In genomic region chr6:43916091-43916923, GRCh38 we compare ENCODE assay signal across 1 cellular context.
TF ChIP-seq lines count a peak whose summit lies in the region.

No MANE protein-coding gene starts in this region.

TF ChIP-seq in K562, 482 proteins besides CTCF, POLR2A, EP300 and RAD21 (continued from another document and continues in another):
- TF ChIP-seq ZNF239 (CRISPR knock-in tag; IDR thresholded peaks at IDR 0.05) (peak; percentile 66; the same call in 1 of the 2 replicates), ZFP36 (IDR thresholded peaks at IDR 0.05; ENCODE audit: low read depth, low read length, partially characterized antibody) (peak; percentile 47), IRF2 (CRISPR knock-in tag; IDR thresholded peaks at IDR 0.05) (no peak), SIN3A (IDR thresholded peaks at IDR 0.05; ENCODE audit: borderline replicate concordance in 2 of 2, control insufficient read depth in 1 of 2, low read depth in 2 of 2, low read length in 2 of 2) (no peak), HMG20A (CRISPR knock-in tag; conservative IDR thresholded peaks at IDR 0.05) (peak; percentile 5), PTTG1 (tag; IDR thresholded peaks at IDR 0.05; ENCODE audit: low read depth) (peak; percentile 41; the same call in 1 of the 2 replicates), HBP1 (CRISPR knock-in tag; IDR thresholded peaks at IDR 0.05) (no peak), ELF1 (tag; IDR thresholded peaks at IDR 0.05) (peak; percentile 51), E2F5 (CRISPR knock-in tag; IDR thresholded peaks at IDR 0.05) (no peak), DDX20 (tag; IDR thresholded peaks at IDR 0.05; ENCODE audit: low read depth) (peak; percentile 73; the same call in 1 of the 2 replicates), TBL1XR1 (IDR thresholded peaks at IDR 0.05; ENCODE audit: low read length in 2 of 2) (peak; percentile 47 to 55; a peak in 1 of 4 replicates), NFRKB (IDR thresholded peaks at IDR 0.05; ENCODE audit: low read depth) (peak; percentile 82), IRF9 (tag; IDR thresholded peaks at IDR 0.05) (peak; percentile 53), ZNF592 (IDR thresholded peaks at IDR 0.05) (peak; percentile 93), BCLAF1 (IDR thresholded peaks at IDR 0.05; ENCODE audit: borderline replicate concordance in 1 of 2, control insufficient read depth in 1 of 2, low read depth in 2 of 2, low read length in 1 of 2) (no peak), CREB1 (IDR thresholded peaks at IDR 0.05) (no peak), CREB1 (CRISPR knock-in tag; IDR thresholded peaks at IDR 0.05) (0 out of 2 replicates have a peak, but pooled peaks have one; percentile 13), CXXC5 (CRISPR knock-in tag; IDR thresholded peaks at IDR 0.05) (peak; percentile 71), KLF13 (tag; IDR thresholded peaks at IDR 0.05; ENCODE audit: borderline replicate concordance, low read depth) (0 out of 2 replicates have a peak, but pooled peaks have one; percentile 9), RCOR1 (IDR thresholded peaks at IDR 0.05; ENCODE audit: borderline replicate concordance in 1 of 2, low read depth in 2 of 2, low read length in 2 of 2) (0 out of 4 replicates have a peak, but pooled peaks of 1 of the 2 experiments have one; percentile 6), NRF1 (conservative IDR thresholded peaks at IDR 0.05 in 1 of 2, IDR thresholded peaks at IDR 0.05 in 1 of 2) (peak; percentile 25 to 34; a peak in 1 of 4 replicates), ARID1B (IDR thresholded peaks at IDR 0.05) (peak; percentile 87), BACH1 (tag; IDR thresholded peaks at IDR 0.05) (peak; percentile 65), LEF1 (IDR thresholded peaks at IDR 0.05) (peak; percentile 45; the same call in 1 of the 2 replicates), HIVEP1 (CRISPR knock-in tag; IDR thresholded peaks at IDR 0.05) (peak; percentile 64; the same call in 1 of the 2 replicates), ATF7 (IDR thresholded peaks at IDR 0.05) (peak; percentile 41), TRIM28 (IDR thresholded peaks at IDR 0.05) (no peak), NCOA6 (IDR thresholded peaks at IDR 0.05) (no peak), EZH2 (IDR thresholded peaks at IDR 0.05; ENCODE audit: borderline replicate concordance, low read depth, low read length) (no peak), MTA2 (IDR thresholded peaks at IDR 0.05; ENCODE audit: low read depth) (peak; percentile 51), ZBTB33 (CRISPR knock-in tag; IDR thresholded peaks at IDR 0.05) (no peak), GTF2F1 (IDR thresholded peaks at IDR 0.05; ENCODE audit: low read depth, low read length) (0 out of 2 replicates have a peak, but pooled peaks have one; percentile 48), NKRF (IDR thresholded peaks at IDR 0.05; ENCODE audit: borderline replicate concordance) (no peak), E2F4 (CRISPR knock-in tag; IDR thresholded peaks at IDR 0.05; ENCODE audit: low read depth) (no peak), SREBF2 (CRISPR knock-in tag; IDR thresholded peaks at IDR 0.05) (0 out of 2 replicates have a peak, but pooled peaks have one; percentile 47), NONO (IDR thresholded peaks at IDR 0.05; ENCODE audit: low read depth in 2 of 2, low read length in 1 of 2) (no peak), MYC (IDR thresholded peaks at IDR 0.05; ENCODE audit: low read depth, low read length) (no peak; the same call in 1 of the 2 replicates), MYC (CRISPR knock-in tag; IDR thresholded peaks at IDR 0.05; ENCODE audit: borderline replicate concordance, low read depth) (peak; percentile 67), CLOCK (CRISPR knock-in tag; IDR thresholded peaks at IDR 0.05; ENCODE audit: borderline replicate concordance) (no peak), ATF4 (CRISPR knock-in tag; IDR thresholded peaks at IDR 0.05) (0 out of 2 replicates have a peak, but pooled peaks have one; percentile 3), ILF3 (IDR thresholded peaks at IDR 0.05; ENCODE audit: borderline replicate concordance) (no peak)
